24 cellular contexts compared by ENCODE assay signal in genomic region chr20:42492285-42492684, GRCh38.
A peak's percentile ranks its signal among the peaks of the same experiment; 100 is the strongest.
DNase-seq lines count a peak whose midpoint lies in the region; ATAC-seq and TF ChIP-seq lines count a peak whose summit lies in the region.
"Had no signal": no experiment of that assay in that cellular context is flagged by ENCODE, and none has a peak within 500 bp of the region (broad histone marks: within the 10 kb centered on the region; RNA-seq: fewer than 3 reads in every experiment).

No MANE protein-coding gene starts in this region.

- H3K27me3 ChIP-seq in naive thymus-derived CD4-positive, alpha-beta T cell (ENCODE audit: control insufficient read depth in 2 of 2, insufficient read depth in 2 of 2, low read length in 2 of 2), result no peaks in the 10 kb centered on the region
- peaks cover 3% of the 10 kb centered on the region; the same call in 1 of the 2 replicates for H3K27me3 ChIP-seq in H7 (ENCODE audit: control insufficient read depth, insufficient read depth, low read length)
- H3K27me3 ChIP-seq: vagina had no signal

- no peaks in the 10 kb centered on the region for H3K36me3 Mint-ChIP-seq in naive thymus-derived CD4-positive, alpha-beta T cell
- no peaks in the 10 kb centered on the region for H3K36me3 Mint-ChIP-seq in type B pancreatic cell
- H3K36me3 Mint-ChIP-seq: activated CD4-positive, alpha-beta memory T cell treated with anti-CD3 and anti-CD28 coated beads for 36 hours; activated naive CD4-positive, alpha-beta T cell treated with anti-CD3 and anti-CD28 coated beads, Interleukin-2, amount 10 ng/mL, durations not matched to agents 7 days and 5 days; memory B cell; natural killer cell had no signal

- no peak for TF ChIP-seq CTCF in GM20000 (IDR thresholded peaks at IDR 0.05; ENCODE audit: extremely low read depth, missing control alignments)
- TF ChIP-seq CTCF in type B pancreatic cell (conservative IDR thresholded peaks at IDR 0.05), result no peak

- H3K9me3 Mint-ChIP-seq in naive thymus-derived CD4-positive, alpha-beta T cell, result peaks cover 0 to 11% (median 2%) of the 10 kb centered on the region in 11 donors
- H3K9me3 Mint-ChIP-seq in type B pancreatic cell, result peaks cover 6% of the 10 kb centered on the region
- H3K9me3 Mint-ChIP-seq: activated naive CD4-positive, alpha-beta T cell treated with anti-CD3 and anti-CD28 coated beads, Interleukin-2, amount 10 ng/mL, durations not matched to agents 7 days and 5 days; activated T-cell treated with anti-CD3 and anti-CD28 coated beads, Interleukin-2, amount 50 U/mL, for 4 hours; endodermal cell had no signal

- H3K4me3 ChIP-seq in naive thymus-derived CD4-positive, alpha-beta T cell (ENCODE audit: low read length), result no peak overlapping the region
- no peak overlapping the region for H3K4me3 ChIP-seq in H7 (ENCODE audit: insufficient read depth, low read depth, low read length)
- H3K4me3 ChIP-seq: vagina had no signal

- DNase-seq in naive thymus-derived CD4-positive, alpha-beta T cell, result no peak
- no peak for DNase-seq in GM20000 (ENCODE audit: low spot score)
- DNase-seq in type B pancreatic cell (ENCODE audit: extremely low spot score, unreplicated experiment), result no peak
- no peak for DNase-seq in H7
- DNase-seq: activated CD4-positive, alpha-beta memory T cell treated with anti-CD3 and anti-CD28 coated beads for 36 hours; activated naive CD4-positive, alpha-beta T cell treated with anti-CD3 and anti-CD28 coated beads, Interleukin-2, amount 10 ng/mL, durations not matched to agents 7 days and 5 days; activated T-cell treated with anti-CD3 and anti-CD28 coated beads, Interleukin-2, amount 50 U/mL, for 4 hours; Caco-2; endodermal cell; natural killer cell; NCI-H1048; NCI-H2081 treated with DMSO at 0.1 percent for 48 hours; NCI-H510A treated with DMSO at 0.1 percent for 48 hours; OCI-M1; posterior cingulate gyrus; SHP77; stimulated activated CD4-positive, alpha-beta T cell treated with anti-CD3 and anti-CD28 coated beads, Interleukin-2, amount 100 ng/mL, for 24 hours; T-helper 1 cell had no signal

- POLR2A ChIA-PET in naive thymus-derived CD4-positive, alpha-beta T cell (lab: Charles Lee), result no interaction called here

- CTCF ChIA-PET in naive thymus-derived CD4-positive, alpha-beta T cell (lab: Charles Lee), result no interaction called here

- H3K4me1 ChIP-seq in naive thymus-derived CD4-positive, alpha-beta T cell (ENCODE audit: control insufficient read depth in 2 of 2, insufficient read depth in 2 of 2, low read length in 2 of 2), result no peaks in the 10 kb centered on the region
- H3K4me1 ChIP-seq: Caco-2, vagina had no signal

- H3K27ac ChIP-seq in naive thymus-derived CD4-positive, alpha-beta T cell (ENCODE audit: low read depth, low read length), result no peak overlapping the region
- H3K27ac ChIP-seq: vagina, VCaP had no signal

- H3K36me3 ChIP-seq in naive thymus-derived CD4-positive, alpha-beta T cell (ENCODE audit: control insufficient read depth in 2 of 3, insufficient read depth in 3 of 3, low read length in 3 of 3), result no peaks in the 10 kb centered on the region
- H3K36me3 ChIP-seq in H7 (replicated peaks; ENCODE audit: control insufficient read depth, insufficient read depth, low read length), result no peaks in the 10 kb centered on the region
- H3K36me3 ChIP-seq: vagina had no signal

- ATAC-seq in GM19438 (IDR thresholded peaks at IDR 0.05; ENCODE audit: low read depth, unreplicated experiment) (peak; percentile 66), HG02763 (IDR thresholded peaks at IDR 0.05; ENCODE audit: unreplicated experiment) (peak; percentile 48), HG03460 (IDR thresholded peaks at IDR 0.05; ENCODE audit: unreplicated experiment) (peak; percentile 77)
- peak; percentile 42 for ATAC-seq in naive thymus-derived CD4-positive, alpha-beta T cell
- ATAC-seq: activated T-cell treated with anti-CD3 and anti-CD28 coated beads, Interleukin-2, amount 50 U/mL, for 4 hours; natural killer cell had no signal

- H3K27ac Mint-ChIP-seq in naive thymus-derived CD4-positive, alpha-beta T cell, result no peak overlapping the region
- H3K27ac Mint-ChIP-seq in type B pancreatic cell, result no peak overlapping the region
- H3K27ac Mint-ChIP-seq: activated CD4-positive, alpha-beta memory T cell treated with anti-CD3 and anti-CD28 coated beads for 36 hours; activated naive CD4-positive, alpha-beta T cell treated with anti-CD3 and anti-CD28 coated beads, Interleukin-2, amount 10 ng/mL, durations not matched to agents 7 days and 5 days; endodermal cell; memory B cell; natural killer cell had no signal

- peaks cover 0 to 14% (median 6%) of the 10 kb centered on the region in 5 donors for H3K27me3 Mint-ChIP-seq in naive thymus-derived CD4-positive, alpha-beta T cell
- H3K27me3 Mint-ChIP-seq in type B pancreatic cell, result peaks cover 14% of the 10 kb centered on the region
- H3K27me3 Mint-ChIP-seq: activated CD4-positive, alpha-beta memory T cell treated with anti-CD3 and anti-CD28 coated beads for 36 hours; activated naive CD4-positive, alpha-beta T cell treated with anti-CD3 and anti-CD28 coated beads, Interleukin-2, amount 10 ng/mL, durations not matched to agents 7 days and 5 days; memory B cell had no signal

- peaks cover 0 to 1% (median 0%) of the 10 kb centered on the region in 7 donors for H3K4me1 Mint-ChIP-seq in naive thymus-derived CD4-positive, alpha-beta T cell
- peaks cover 3% of the 10 kb centered on the region for H3K4me1 Mint-ChIP-seq in type B pancreatic cell (ENCODE audit: unreplicated experiment)
- H3K4me1 Mint-ChIP-seq: activated naive CD4-positive, alpha-beta T cell treated with anti-CD3 and anti-CD28 coated beads, Interleukin-2, amount 10 ng/mL, durations not matched to agents 7 days and 5 days; memory B cell; natural killer cell had no signal

- no peaks in the 10 kb centered on the region for H3K9me3 ChIP-seq in naive thymus-derived CD4-positive, alpha-beta T cell (ENCODE audit: control insufficient read depth in 2 of 3, low read length in 3 of 3)
- H3K9me3 ChIP-seq: Caco-2, vagina had no signal

- H3K4me3 Mint-ChIP-seq in naive thymus-derived CD4-positive, alpha-beta T cell, result no peak overlapping the region
- no peak overlapping the region for H3K4me3 Mint-ChIP-seq in type B pancreatic cell
- H3K4me3 Mint-ChIP-seq: activated CD4-positive, alpha-beta memory T cell treated with anti-CD3 and anti-CD28 coated beads for 36 hours; activated naive CD4-positive, alpha-beta T cell treated with anti-CD3 and anti-CD28 coated beads, Interleukin-2, amount 10 ng/mL, durations not matched to agents 7 days and 5 days; activated T-cell treated with anti-CD3 and anti-CD28 coated beads, Interleukin-2, amount 50 U/mL, for 4 hours; endodermal cell; memory B cell; natural killer cell had no signal

- intact Hi-C loops in naive thymus-derived CD4-positive, alpha-beta T cell (cut with micrococcal nuclease), result no loop called here
